Comparison of ENCODE assay signal across 8 cellular contexts in genomic region chr15:99324082-99324620, GRCh38.
DNase-seq lines count a peak whose midpoint lies in the region; ATAC-seq lines count a peak whose summit lies in the region.

No MANE protein-coding gene starts in this region.

- peaks cover 13% of the 10 kb centered on the region for H3K36me3 Mint-ChIP-seq in stimulated activated memory B cell treated with anti-CD40 and anti-IgM and Interleukin-4, amounts not matched to agents 10 μg/mL and 1 μg/mL and 100 μg/mL, for 72 hours

- ATAC-seq in GM19455 (IDR thresholded peaks at IDR 0.05; ENCODE audit: unreplicated experiment): peak; percentile 80
- ATAC-seq in stimulated activated memory B cell treated with anti-CD40 and anti-IgM and Interleukin-4, amounts not matched to agents 10 μg/mL and 1 μg/mL and 100 μg/mL, for 72 hours: peak; percentile 91

- peaks cover 6% of the 10 kb centered on the region for H3K9me3 Mint-ChIP-seq in stimulated activated memory B cell treated with anti-CD40 and anti-IgM and Interleukin-4, amounts not matched to agents 10 μg/mL and 1 μg/mL and 100 μg/mL, for 72 hours

- H3K4me1 Mint-ChIP-seq in stimulated activated memory B cell treated with anti-CD40 and anti-IgM and Interleukin-4, amounts not matched to agents 10 μg/mL and 1 μg/mL and 100 μg/mL, for 72 hours: peaks cover 24% of the 10 kb centered on the region

- no peaks in the 10 kb centered on the region for H3K27me3 Mint-ChIP-seq in stimulated activated memory B cell treated with anti-CD40 and anti-IgM and Interleukin-4, amounts not matched to agents 10 μg/mL and 1 μg/mL and 100 μg/mL, for 72 hours

- DNase-seq in AG20443 (ENCODE audit: low spot score) (peak; percentile 72), HT1080 (ENCODE audit: low read depth) (peak; percentile 89), dermis microvascular lymphatic vessel endothelial cell (ENCODE audit: low read depth in 2 of 2) (peak; percentile 78 to 86), NCI-H2029 treated with DMSO at 0.1 percent for 48 hours (lab: John Stamatoyannopoulos, UW) (no peak), midbrain (lab: John Stamatoyannopoulos, UW) (no peak), activated gamma-delta T cell treated with Interleukin-2 at 50 U/mL for 16 hours (no peak)

- peak overlapping the region; percentile 67 for H3K27ac Mint-ChIP-seq in stimulated activated memory B cell treated with anti-CD40 and anti-IgM and Interleukin-4, amounts not matched to agents 10 μg/mL and 1 μg/mL and 100 μg/mL, for 72 hours

- peak overlapping the region; percentile 31 for H3K4me3 Mint-ChIP-seq in stimulated activated memory B cell treated with anti-CD40 and anti-IgM and Interleukin-4, amounts not matched to agents 10 μg/mL and 1 μg/mL and 100 μg/mL, for 72 hours

Comparison
In these comparisons a context has a peak if more than half of its experiments do, and no peak if none do; other contexts are left out.
1. DNase-seq: peak in AG20443 (single experiment), HT1080 (single experiment) and dermis microvascular lymphatic vessel endothelial cell (2 of 2); none in NCI-H2029 treated with DMSO at 0.1 percent for 48 hours (single experiment), midbrain (single experiment) and activated gamma-delta T cell treated with Interleukin-2 at 50 U/mL for 16 hours (single experiment).